8 cellular contexts compared by ENCODE assay signal in the genomic region with DNA sequence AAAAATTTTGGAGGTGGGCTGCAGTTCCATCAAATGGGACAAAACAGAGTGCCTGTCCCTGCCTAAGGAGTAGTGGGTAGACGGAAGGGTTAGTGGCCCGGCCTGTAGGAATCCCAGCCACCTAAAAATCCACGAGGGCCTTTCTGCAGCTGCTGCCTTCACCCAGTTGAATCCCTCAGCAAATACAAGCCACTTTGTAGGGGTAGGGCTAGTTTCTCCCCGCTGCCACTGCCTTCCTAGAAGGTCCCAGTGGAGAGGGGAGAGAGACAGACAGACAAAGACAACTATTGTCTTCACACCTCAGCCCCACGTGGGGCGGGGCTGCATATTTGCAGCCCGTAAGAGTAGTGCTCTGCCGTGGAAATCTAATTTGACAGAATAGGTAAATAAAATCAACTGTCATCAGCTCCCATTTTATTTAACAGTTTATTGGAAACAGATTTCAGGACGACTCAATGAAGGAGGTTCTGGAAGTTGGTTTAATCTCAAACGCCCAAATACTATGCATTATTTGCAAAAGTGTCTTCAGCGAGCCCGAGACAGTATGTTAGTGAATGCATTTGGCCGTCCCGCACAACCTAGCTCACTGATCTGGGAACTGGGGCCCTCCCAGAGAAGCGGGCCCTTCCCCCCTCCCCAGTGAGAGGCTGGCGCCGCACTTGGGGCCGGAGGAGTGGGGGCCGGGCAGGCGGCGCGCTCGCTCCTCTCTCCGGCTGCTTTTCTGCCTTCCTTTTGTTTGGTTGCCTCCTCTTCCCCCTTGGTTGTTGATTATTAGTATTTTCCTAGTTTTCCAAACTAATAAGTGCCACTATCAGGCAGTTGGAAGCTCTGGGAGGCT.
A peak's percentile ranks its signal among the peaks of the same experiment; 100 is the strongest.
DNase-seq lines count a peak whose midpoint lies in the region; ATAC-seq and TF ChIP-seq lines count a peak whose summit lies in the region.

No MANE protein-coding gene starts in this region.

- H3K4me1 ChIP-seq in HAP-1 = peaks cover 32% of the 10 kb centered on the region

- DNase-seq in Calu3 (no peak), hippocampal formation (lab: John Stamatoyannopoulos, UW) (peak; percentile 19 to 55), putamen (ENCODE audit: low spot score) (peak; percentile 46), HEK293T (ENCODE audit: extremely low spot score) (no peak), HAP-1 (ENCODE audit: low spot score in 2 of 2) (no peak), COLO829 (ENCODE audit: low spot score) (no peak), NCI-H1417 (lab: John Stamatoyannopoulos, UW) (no peak)
- DNase-seq in activated naive CD8-positive, alpha-beta T cell treated with anti-CD3 and anti-CD28 coated beads, Interleukin-2, amount 50 U/mL, for 24 hours = no peak

- no peak overlapping the region for H3K4me3 ChIP-seq in HAP-1

- H3K36me3 Mint-ChIP-seq in Calu3 (ENCODE audit: insufficient read depth, unreplicated experiment) = no peaks in the 10 kb centered on the region
- H3K36me3 Mint-ChIP-seq in activated naive CD8-positive, alpha-beta T cell treated with anti-CD3 and anti-CD28 coated beads, Interleukin-2, amount 50 U/mL, for 24 hours (ENCODE audit: low read depth) = no peaks in the 10 kb centered on the region

- no peak for TF ChIP-seq CTCF in Calu3 (IDR thresholded peaks at IDR 0.05; ENCODE audit: unreplicated experiment)

- no peaks in the 10 kb centered on the region for H3K36me3 ChIP-seq in HAP-1 (replicated peaks)

- in situ Hi-C loops in HAP-1 (cut with MboI; ENCODE audit: low sequenced_read_pairs) = no loop called here

- CTCF ChIA-PET in Calu3 (lab: Charles Lee) (interaction anchor here (0.6 kb wide), 1 partner anchor 38 kb away, joined by 3 read pairs; no protein-coding TSS in a partner anchor), HEK293T (lab: Yijun Ruan, JAX) (interaction anchor here (0.6 kb wide), 1 partner anchor 9 kb away, joined by 5 read pairs; no protein-coding TSS in a partner anchor)

- intact Hi-C loops in Calu3 (cut with micrococcal nuclease; ENCODE audit: unreplicated experiment) = no loop called here

- peaks cover 25% of the 10 kb centered on the region for H3K27me3 ChIP-seq in HAP-1 (ENCODE audit: low read depth)

- H3K27ac Mint-ChIP-seq in Calu3 (ENCODE audit: unreplicated experiment) = no peak overlapping the region
- no peak overlapping the region for H3K27ac Mint-ChIP-seq in activated naive CD8-positive, alpha-beta T cell treated with anti-CD3 and anti-CD28 coated beads, Interleukin-2, amount 50 U/mL, for 24 hours

- no peaks in the 10 kb centered on the region for H3K9me3 Mint-ChIP-seq in Calu3 (ENCODE audit: low read depth, unreplicated experiment)
- H3K9me3 Mint-ChIP-seq in activated naive CD8-positive, alpha-beta T cell treated with anti-CD3 and anti-CD28 coated beads, Interleukin-2, amount 50 U/mL, for 24 hours = no peaks in the 10 kb centered on the region

- H3K4me3 Mint-ChIP-seq in Calu3 (ENCODE audit: low read depth, unreplicated experiment) = peak overlapping the region; percentile 36
- H3K4me3 Mint-ChIP-seq in activated naive CD8-positive, alpha-beta T cell treated with anti-CD3 and anti-CD28 coated beads, Interleukin-2, amount 50 U/mL, for 24 hours = peak overlapping the region; percentile 56

- H3K4me1 Mint-ChIP-seq in Calu3 (ENCODE audit: low read depth, unreplicated experiment) = no peaks in the 10 kb centered on the region
- H3K4me1 Mint-ChIP-seq in activated naive CD8-positive, alpha-beta T cell treated with anti-CD3 and anti-CD28 coated beads, Interleukin-2, amount 50 U/mL, for 24 hours = peaks cover 7% of the 10 kb centered on the region

- POLR2A ChIA-PET in HEK293T (lab: Yijun Ruan, JAX) = no interaction called here

- H3K27me3 Mint-ChIP-seq in Calu3 (ENCODE audit: unreplicated experiment) = peaks cover 8% of the 10 kb centered on the region
- peaks cover 50% of the 10 kb centered on the region for H3K27me3 Mint-ChIP-seq in activated naive CD8-positive, alpha-beta T cell treated with anti-CD3 and anti-CD28 coated beads, Interleukin-2, amount 50 U/mL, for 24 hours

- no TSS peak for BruUV-seq in Calu3 (replicated peaks; lab: Mats Ljungman, UMichigan)

- H3K9me3 ChIP-seq in HAP-1 = no peaks in the 10 kb centered on the region

- no peak for ATAC-seq in activated naive CD8-positive, alpha-beta T cell treated with anti-CD3 and anti-CD28 coated beads, Interleukin-2, amount 50 U/mL, for 24 hours

TF ChIP-seq in HEK293T, 16 proteins besides CTCF, POLR2A, EP300 and RAD21:
- TF ChIP-seq HDGF (IDR thresholded peaks at IDR 0.05; ENCODE audit: borderline replicate concordance) = no peak
- no peak for TF ChIP-seq ELF4 (IDR thresholded peaks at IDR 0.05)
- TF ChIP-seq ARNT (IDR thresholded peaks at IDR 0.05) = no peak
- no peak for TF ChIP-seq SP1 (IDR thresholded peaks at IDR 0.05)
- no peak for TF ChIP-seq ZNF384 (IDR thresholded peaks at IDR 0.05)
- no peak for TF ChIP-seq FOXM1 (IDR thresholded peaks at IDR 0.05; ENCODE audit: borderline replicate concordance)
- TF ChIP-seq L3MBTL2 (conservative IDR thresholded peaks at IDR 0.05) = no peak
- TF ChIP-seq BHLHE40 (IDR thresholded peaks at IDR 0.05; ENCODE audit: borderline replicate concordance) = no peak
- TF ChIP-seq TARDBP (IDR thresholded peaks at IDR 0.05) = no peak
- no peak for TF ChIP-seq FOXA1 (IDR thresholded peaks at IDR 0.05)
- no peak for TF ChIP-seq FOXK2 (IDR thresholded peaks at IDR 0.05)
- TF ChIP-seq, protein P1, sequence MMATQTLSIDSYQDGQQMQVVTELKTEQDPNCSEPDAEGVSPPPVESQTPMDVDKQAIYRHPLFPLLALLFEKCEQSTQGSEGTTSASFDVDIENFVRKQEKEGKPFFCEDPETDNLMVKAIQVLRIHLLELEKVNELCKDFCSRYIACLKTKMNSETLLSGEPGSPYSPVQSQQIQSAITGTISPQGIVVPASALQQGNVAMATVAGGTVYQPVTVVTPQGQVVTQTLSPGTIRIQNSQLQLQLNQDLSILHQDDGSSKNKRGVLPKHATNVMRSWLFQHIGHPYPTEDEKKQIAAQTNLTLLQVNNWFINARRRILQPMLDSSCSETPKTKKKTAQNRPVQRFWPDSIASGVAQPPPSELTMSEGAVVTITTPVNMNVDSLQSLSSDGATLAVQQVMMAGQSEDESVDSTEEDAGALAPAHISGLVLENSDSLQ (IDR thresholded peaks at IDR 0.05) = no peak
- no peak for TF ChIP-seq NFRKB (IDR thresholded peaks at IDR 0.05)
- TF ChIP-seq LEF1 (IDR thresholded peaks at IDR 0.05; ENCODE audit: borderline replicate concordance) = no peak
- no peak for TF ChIP-seq SUZ12 (IDR thresholded peaks at IDR 0.05)
- TF ChIP-seq CTBP1 (IDR thresholded peaks at IDR 0.05; ENCODE audit: borderline replicate concordance) = no peak

Comparison
In these comparisons a context has a peak if more than half of its experiments do, and no peak if none do; other contexts are left out.
1. DNase-seq: peak in hippocampal formation (2 of 2) and putamen (single experiment); none in Calu3 (single experiment), activated naive CD8-positive, alpha-beta T cell treated with anti-CD3 and anti-CD28 coated beads, Interleukin-2, amount 50 U/mL, for 24 hours (single experiment), HEK293T (single experiment), HAP-1 (0 of 2), COLO829 (single experiment) and NCI-H1417 (0 of 3).